In the genomic region with DNA sequence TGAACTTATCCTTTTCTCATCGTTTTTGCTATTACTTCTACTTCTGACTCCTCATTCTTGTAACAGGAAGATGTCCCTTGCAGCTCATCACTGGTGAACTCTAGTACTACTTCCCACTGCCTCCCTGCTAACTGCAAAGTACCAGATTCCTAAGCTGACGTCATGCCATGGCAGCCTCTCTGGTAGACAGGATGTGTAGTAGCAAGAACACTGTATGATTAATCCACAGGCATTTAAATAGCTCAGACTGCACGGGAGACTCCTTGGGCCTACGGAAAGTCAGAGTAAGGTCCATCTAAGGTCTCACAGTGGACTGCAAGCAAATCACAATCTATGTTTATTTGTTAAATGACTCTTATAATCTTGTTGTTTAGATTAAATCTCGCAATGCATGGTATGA, we compare ENCODE assay signal across 1 cellular context.
TF ChIP-seq lines count a peak whose summit lies in the region.

No MANE protein-coding gene starts in this region.

TF ChIP-seq in SK-N-SH, 30 proteins besides CTCF, POLR2A, EP300 and RAD21 (continued from another document):
- TF ChIP-seq, protein P1, sequence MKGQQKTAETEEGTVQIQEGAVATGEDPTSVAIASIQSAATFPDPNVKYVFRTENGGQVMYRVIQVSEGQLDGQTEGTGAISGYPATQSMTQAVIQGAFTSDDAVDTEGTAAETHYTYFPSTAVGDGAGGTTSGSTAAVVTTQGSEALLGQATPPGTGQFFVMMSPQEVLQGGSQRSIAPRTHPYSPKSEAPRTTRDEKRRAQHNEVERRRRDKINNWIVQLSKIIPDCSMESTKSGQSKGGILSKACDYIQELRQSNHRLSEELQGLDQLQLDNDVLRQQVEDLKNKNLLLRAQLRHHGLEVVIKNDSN (IDR thresholded peaks at IDR 0.05; ENCODE audit: borderline replicate concordance, low read depth): no peak
- TF ChIP-seq, protein P2, sequence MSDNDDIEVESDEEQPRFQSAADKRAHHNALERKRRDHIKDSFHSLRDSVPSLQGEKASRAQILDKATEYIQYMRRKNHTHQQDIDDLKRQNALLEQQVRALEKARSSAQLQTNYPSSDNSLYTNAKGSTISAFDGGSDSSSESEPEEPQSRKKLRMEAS (IDR thresholded peaks at IDR 0.05; ENCODE audit: low read depth): peak; percentile 31; the same call in 1 of the 2 replicates
- TF ChIP-seq GABPA (IDR thresholded peaks at IDR 0.05; ENCODE audit: low read depth) (peak; percentile 30; the same call in 1 of the 2 replicates), ELF1 (IDR thresholded peaks at IDR 0.05) (no peak), EZH2phosphoT487 (IDR thresholded peaks at IDR 0.05; ENCODE audit: borderline replicate concordance, low read depth) (no peak), TCF12 (IDR thresholded peaks at IDR 0.05) (peak; percentile 46; the same call in 1 of the 2 replicates), POLR2AphosphoS5 (IDR thresholded peaks at IDR 0.05; ENCODE audit: low read depth, low read length) (peak; percentile 18; the same call in 1 of the 2 replicates), FOXJ3 (CRISPR knock-in tag; IDR thresholded peaks at IDR 0.05) (no peak)
- TF ChIP-seq, protein P3, sequence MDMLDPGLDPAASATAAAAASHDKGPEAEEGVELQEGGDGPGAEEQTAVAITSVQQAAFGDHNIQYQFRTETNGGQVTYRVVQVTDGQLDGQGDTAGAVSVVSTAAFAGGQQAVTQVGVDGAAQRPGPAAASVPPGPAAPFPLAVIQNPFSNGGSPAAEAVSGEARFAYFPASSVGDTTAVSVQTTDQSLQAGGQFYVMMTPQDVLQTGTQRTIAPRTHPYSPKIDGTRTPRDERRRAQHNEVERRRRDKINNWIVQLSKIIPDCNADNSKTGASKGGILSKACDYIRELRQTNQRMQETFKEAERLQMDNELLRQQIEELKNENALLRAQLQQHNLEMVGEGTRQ (IDR thresholded peaks at IDR 0.05; ENCODE audit: borderline replicate concordance, low read depth, low read length): no peak
